In genomic region chr2:234001380-234001993, GRCh38 we compare ENCODE assay signal across 26 cellular contexts. TPM values are rescaled to one million over a fixed set of nuclear protein-coding genes. Genes with fewer than 3 reads are reported as not detected.
DNase-seq lines count a peak whose midpoint lies in the region; ATAC-seq, FAIRE-seq and TF ChIP-seq lines count a peak whose summit lies in the region.
"Had no signal": no experiment of that assay in that cellular context is flagged by ENCODE, and none has a peak within 500 bp of the region (broad histone marks: within the 10 kb centered on the region; RNA-seq: fewer than 3 reads in every experiment).

No MANE protein-coding gene starts in this region.

- H3K14ac ChIP-seq in mesenchymal stem cell (ENCODE audit: low read length in 2 of 2): no peak overlapping the region

- H3K4me2 ChIP-seq in BLaER1 treated with 17β-estradiol and CSF1 and Interleukin-3, amounts not matched to agents 10 nM and 100 nM: peak overlapping the region; percentile 13 to 75 (median 60); a peak in 20 of 22 replicates
- H3K4me2 ChIP-seq in mesenchymal stem cell (ENCODE audit: low read length, poor library complexity, severe bottlenecking): no peak overlapping the region
- H3K4me2 ChIP-seq: hepatocyte, PC-9 had no signal

- H3K4me1 Mint-ChIP-seq in CD8-positive, alpha-beta T cell (ENCODE audit: low read depth): peaks cover 42% of the 10 kb centered on the region
- H3K4me1 Mint-ChIP-seq in activated CD8-positive, alpha-beta T cell treated with anti-CD3 and anti-CD28 coated beads for 36 hours (ENCODE audit: low read depth): peaks cover 47% of the 10 kb centered on the region
- H3K4me1 Mint-ChIP-seq in type B pancreatic cell (ENCODE audit: unreplicated experiment): peaks cover 18% of the 10 kb centered on the region

- H3K36me3 ChIP-seq in BLaER1 treated with 17β-estradiol and CSF1 and Interleukin-3, amounts not matched to agents 10 nM and 100 nM: no peaks in the 10 kb centered on the region
- H3K36me3 ChIP-seq in CD8-positive, alpha-beta T cell (ENCODE audit: insufficient read depth, low read length): no peaks in the 10 kb centered on the region
- H3K36me3 ChIP-seq in mesenchymal stem cell (ENCODE audit: control insufficient read depth in 1 of 2, insufficient read depth in 2 of 2, low read depth in 1 of 2, low read length in 2 of 2): no peaks in the 10 kb centered on the region
- H3K36me3 ChIP-seq: adrenal gland, stomach, upper lobe of right lung had no signal

- H4K8ac ChIP-seq in mesenchymal stem cell (ENCODE audit: low read length): no peak overlapping the region

- H3K27ac Mint-ChIP-seq in CD8-positive, alpha-beta T cell: peak overlapping the region; percentile 70
- H3K27ac Mint-ChIP-seq in activated CD8-positive, alpha-beta T cell treated with anti-CD3 and anti-CD28 coated beads for 36 hours: peak overlapping the region; percentile 83
- no peak overlapping the region for H3K27ac Mint-ChIP-seq in type B pancreatic cell

- H3K27me3 ChIP-seq in BLaER1 treated with 17β-estradiol and CSF1 and Interleukin-3, amounts not matched to agents 10 nM and 100 nM: no peaks in the 10 kb centered on the region
- no peaks in the 10 kb centered on the region for H3K27me3 ChIP-seq in CD8-positive, alpha-beta T cell (ENCODE audit: insufficient read depth, low read length)
- no peaks in the 10 kb centered on the region for H3K27me3 ChIP-seq in mesenchymal stem cell (ENCODE audit: control insufficient read depth in 1 of 2, insufficient read depth in 1 of 2, low read length in 2 of 2)
- H3K27me3 ChIP-seq: foreskin keratinocyte, pancreas, right lobe of liver, upper lobe of right lung had no signal

- peak overlapping the region; percentile 32 for H3K4me3 Mint-ChIP-seq in CD8-positive, alpha-beta T cell
- H3K4me3 Mint-ChIP-seq in activated CD8-positive, alpha-beta T cell treated with anti-CD3 and anti-CD28 coated beads for 36 hours: peak overlapping the region; percentile 29
- H3K4me3 Mint-ChIP-seq in type B pancreatic cell: no peak overlapping the region

- H3K18ac ChIP-seq in mesenchymal stem cell (ENCODE audit: low read depth in 1 of 2, low read length in 2 of 2): no peak overlapping the region

- H3K27me3 Mint-ChIP-seq in CD8-positive, alpha-beta T cell (ENCODE audit: low read depth): no peaks in the 10 kb centered on the region
- H3K27me3 Mint-ChIP-seq in activated CD8-positive, alpha-beta T cell treated with anti-CD3 and anti-CD28 coated beads for 36 hours: no peaks in the 10 kb centered on the region
- H3K27me3 Mint-ChIP-seq in type B pancreatic cell: peaks cover 14% of the 10 kb centered on the region

- no peak overlapping the region for H3K27ac ChIP-seq in BLaER1 treated with 17β-estradiol and CSF1 and Interleukin-3, amounts not matched to agents 10 nM and 100 nM
- H3K27ac ChIP-seq in CD8-positive, alpha-beta T cell (ENCODE audit: low read depth, low read length): no peak overlapping the region
- no peak overlapping the region for H3K27ac ChIP-seq in mesenchymal stem cell (ENCODE audit: low read length, poor library complexity, severe bottlenecking)
- H3K27ac ChIP-seq: adrenal gland, foreskin keratinocyte, hepatocyte, pancreas, PC-9, right lobe of liver, stomach, upper lobe of right lung had no signal

- POLR2A ChIA-PET in CD8-positive, alpha-beta T cell (lab: Charles Lee): interaction anchor here (0.5 to 1.1 kb wide), 2 partner anchors 10 to 541 kb away, joined by 3 read pairs; no protein-coding TSS in a partner anchor
- POLR2A ChIA-PET in activated CD8-positive, alpha-beta T cell treated with anti-CD3 and anti-CD28 coated beads for 36 hours (lab: Charles Lee): no interaction called here

- H2BK120ac ChIP-seq in mesenchymal stem cell (ENCODE audit: low read depth, low read length): no peak overlapping the region

- H3K4me1 ChIP-seq in BLaER1 treated with 17β-estradiol and CSF1 and Interleukin-3, amounts not matched to agents 10 nM and 100 nM: peaks cover 25 to 45% (median 36%) of the 10 kb centered on the region in 10 experiments
- peaks cover 40% of the 10 kb centered on the region for H3K4me1 ChIP-seq in CD8-positive, alpha-beta T cell (ENCODE audit: insufficient read depth, low read length)
- peaks cover 8% of the 10 kb centered on the region for H3K4me1 ChIP-seq in mesenchymal stem cell (ENCODE audit: control insufficient read depth, insufficient read depth, low read depth, low read length)
- H3K4me1 ChIP-seq: adrenal gland, pancreas, right lobe of liver, stomach, upper lobe of right lung had no signal

- H3K9me3 ChIP-seq in BLaER1 treated with 17β-estradiol and CSF1 and Interleukin-3, amounts not matched to agents 10 nM and 100 nM (replicated peaks in 1 of 11): no peaks in the 10 kb centered on the region
- no peaks in the 10 kb centered on the region for H3K9me3 ChIP-seq in CD8-positive, alpha-beta T cell (ENCODE audit: low read length)
- no peaks in the 10 kb centered on the region for H3K9me3 ChIP-seq in mesenchymal stem cell (ENCODE audit: control insufficient read depth, low read length)
- H3K9me3 ChIP-seq: adrenal gland, pancreas, right lobe of liver, stomach, upper lobe of right lung had no signal

- H2BK15ac ChIP-seq in mesenchymal stem cell (ENCODE audit: low read depth, poor library complexity, severe bottlenecking): no peak overlapping the region

- H2AFZ ChIP-seq in mesenchymal stem cell (ENCODE audit: low read depth, low read length): no peak overlapping the region
- H2AFZ ChIP-seq: hepatocyte, PC-9 had no signal

- no peak for DNase-seq in CD8-positive, alpha-beta T cell
- DNase-seq in activated CD8-positive, alpha-beta T cell treated with anti-CD3 and anti-CD28 coated beads for 36 hours: peak; percentile 36
- DNase-seq in mesenchymal stem cell (no peak), GM19239 (ENCODE audit: insufficient read length, low spot score) (no peak), DMS 273 (lab: John Stamatoyannopoulos, UW; ENCODE audit: unreplicated experiment) (no peak), type B pancreatic cell (ENCODE audit: extremely low spot score, unreplicated experiment) (no peak)
- DNase-seq: adrenal gland, AML-193, foreskin keratinocyte, H7, mammary epithelial cell, NCI-H146, NCI-H2227 treated with DMSO at 0.1 percent for 48 hours, NCI-H82, pancreas, PC-9, right lobe of liver, stomach, upper lobe of right lung had no signal

- no peak overlapping the region for H3K9ac ChIP-seq in BLaER1 treated with 17β-estradiol and CSF1 and Interleukin-3, amounts not matched to agents 10 nM and 100 nM
- no peak overlapping the region for H3K9ac ChIP-seq in mesenchymal stem cell (ENCODE audit: low read length)

- WGBS in mesenchymal stem cell: 85% methylated on average over 7 of the region's 8 CpGs

- no peaks in the 10 kb centered on the region for H3K36me3 Mint-ChIP-seq in CD8-positive, alpha-beta T cell
- H3K36me3 Mint-ChIP-seq in activated CD8-positive, alpha-beta T cell treated with anti-CD3 and anti-CD28 coated beads for 36 hours (ENCODE audit: low read depth): no peaks in the 10 kb centered on the region
- peaks cover 3% of the 10 kb centered on the region for H3K36me3 Mint-ChIP-seq in type B pancreatic cell

- no peak for ATAC-seq in CD8-positive, alpha-beta T cell
- peak; percentile 63 for ATAC-seq in activated CD8-positive, alpha-beta T cell treated with anti-CD3 and anti-CD28 coated beads for 36 hours
- ATAC-seq: foreskin keratinocyte, pancreas, right lobe of liver, upper lobe of right lung had no signal

- intact Hi-C loops in CD8-positive, alpha-beta T cell (cut with DNase I, micrococcal nuclease): no loop called here
- intact Hi-C loops in activated CD8-positive, alpha-beta T cell treated with anti-CD3 and anti-CD28 coated beads for 36 hours (cut with micrococcal nuclease): no loop called here

- H3K9me3 Mint-ChIP-seq in CD8-positive, alpha-beta T cell: no peaks in the 10 kb centered on the region
- no peaks in the 10 kb centered on the region for H3K9me3 Mint-ChIP-seq in activated CD8-positive, alpha-beta T cell treated with anti-CD3 and anti-CD28 coated beads for 36 hours
- H3K9me3 Mint-ChIP-seq in type B pancreatic cell: peaks cover 1% of the 10 kb centered on the region

- H4K91ac ChIP-seq in mesenchymal stem cell (ENCODE audit: low read length): no peak overlapping the region

- no peak for TF ChIP-seq CTCF in CD8-positive, alpha-beta T cell (IDR thresholded peaks at IDR 0.05)
- TF ChIP-seq CTCF in activated CD8-positive, alpha-beta T cell treated with anti-CD3 and anti-CD28 coated beads for 36 hours (IDR thresholded peaks at IDR 0.05): no peak
- no peak for TF ChIP-seq CTCF in type B pancreatic cell (conservative IDR thresholded peaks at IDR 0.05)

- CTCF ChIA-PET in CD8-positive, alpha-beta T cell (lab: Charles Lee): interaction anchor here (1.0 kb wide), 1 partner anchor 10 kb away, joined by 3 read pairs; no protein-coding TSS in a partner anchor
- CTCF ChIA-PET in activated CD8-positive, alpha-beta T cell treated with anti-CD3 and anti-CD28 coated beads for 36 hours (lab: Charles Lee): no interaction called here

- no peak overlapping the region for H3K4ac ChIP-seq in mesenchymal stem cell (ENCODE audit: low read depth in 1 of 2, low read length in 2 of 2)

- no peak overlapping the region for H3K23ac ChIP-seq in mesenchymal stem cell (ENCODE audit: low read length in 2 of 2)

- H3K4me3 ChIP-seq in BLaER1 treated with 17β-estradiol and CSF1 and Interleukin-3, amounts not matched to agents 10 nM and 100 nM: no peak overlapping the region
- H3K4me3 ChIP-seq in CD8-positive, alpha-beta T cell (ENCODE audit: low read depth, low read length): no peak overlapping the region
- no peak overlapping the region for H3K4me3 ChIP-seq in mesenchymal stem cell (ENCODE audit: insufficient read depth in 1 of 2, low read depth in 1 of 2, low read length in 2 of 2)
- H3K4me3 ChIP-seq: adrenal gland, hepatocyte, pancreas, PC-9, right lobe of liver, stomach, upper lobe of right lung had no signal

- H3K79me1 ChIP-seq in mesenchymal stem cell (replicated peaks; ENCODE audit: low read length, poor library complexity, severe bottlenecking): no peaks in the 10 kb centered on the region

- H2BK5ac ChIP-seq in mesenchymal stem cell (ENCODE audit: low read depth, low read length, poor library complexity, severe bottlenecking): no peak overlapping the region

- H2BK12ac ChIP-seq in mesenchymal stem cell (ENCODE audit: low read length in 2 of 2): no peak overlapping the region

- H2AK5ac ChIP-seq in mesenchymal stem cell (ENCODE audit: low read length, severe bottlenecking): peak overlapping the region; percentile 63

- no peak for FAIRE-seq in GM19239 (lab: Jason Lieb, UNC)
- FAIRE-seq: bronchial epithelial cell, D721Med, keratinocyte, pancreas had no signal

- H4K20me1 ChIP-seq in BLaER1 treated with 17β-estradiol and CSF1 and Interleukin-3, amounts not matched to agents 10 nM and 100 nM: no peaks in the 10 kb centered on the region

RNA-seq across cellular contexts. Expression of gene SPP2, which starts 49.0 kb away (rescaled TPM):
- total RNA-seq in CD8-positive, alpha-beta T cell: not detected
- not detected for total RNA-seq in activated CD8-positive, alpha-beta T cell treated with anti-CD3 and anti-CD28 coated beads for 36 hours
- not detected for polyA plus RNA-seq in mesenchymal stem cell (2013, experiment 1 of 2)
- not detected for polyA plus RNA-seq in mesenchymal stem cell (2013, experiment 2 of 2)
- total RNA-seq in type B pancreatic cell (ENCODE audit: low replicate concordance): not detected in 2 replicates
- total RNA-seq: adrenal gland, bronchial epithelial cell, dermis microvascular lymphatic vessel endothelial cell, foreskin keratinocyte, G401, H7, mammary epithelial cell, pancreas, PC-9, upper lobe of right lung had no signal
- polyA plus RNA-seq: adrenal gland, foreskin keratinocyte, mammary epithelial cell, pancreas, stomach had no signal
